ENCODE assay signal across 24 cellular contexts in the genomic region with DNA sequence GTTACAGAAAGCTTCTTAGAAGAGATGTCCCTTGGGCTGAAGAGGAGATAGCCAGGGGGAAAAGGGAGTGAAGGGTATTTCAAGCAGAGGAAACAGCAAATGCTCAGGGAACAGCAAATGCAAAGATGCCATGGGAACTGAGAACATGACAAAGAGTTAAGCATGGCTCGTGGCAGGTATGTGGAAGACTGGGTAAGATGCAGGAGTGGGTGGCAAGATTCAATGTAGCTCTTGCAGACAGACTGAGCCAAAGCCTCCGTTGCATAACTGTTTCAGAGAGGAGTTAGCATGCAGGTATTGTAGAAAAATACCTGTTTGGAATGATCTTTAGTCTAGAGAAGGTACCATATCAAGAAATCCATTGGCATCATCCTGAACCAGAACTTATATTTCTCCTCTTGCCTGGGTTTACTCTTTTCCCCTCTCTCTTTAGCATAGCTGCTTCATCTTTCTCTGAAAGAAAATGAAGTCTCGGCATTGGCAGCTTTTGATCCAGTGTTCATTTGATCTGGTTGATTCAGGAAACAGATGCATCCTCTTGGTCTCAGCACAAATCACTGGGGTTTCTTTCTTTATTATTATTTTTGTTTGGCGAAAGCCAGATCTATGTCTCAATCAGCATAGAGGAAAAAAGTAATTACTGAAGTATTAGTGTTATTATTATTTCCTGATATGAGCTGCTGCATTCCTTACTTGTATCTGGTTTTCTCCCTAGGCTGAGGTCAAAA. TPM values are rescaled to one million over a fixed set of nuclear protein-coding genes. Genes with fewer than 3 reads are reported as not detected.
DNase-seq lines count a peak whose midpoint lies in the region; ATAC-seq and TF ChIP-seq lines count a peak whose summit lies in the region.
"Had no signal": no experiment of that assay in that cellular context is flagged by ENCODE, and none has a peak within 500 bp of the region (broad histone marks: within the 10 kb centered on the region; RNA-seq: fewer than 3 reads in every experiment).

No MANE protein-coding gene starts in this region.

- no peaks in the 10 kb centered on the region for H3K27me3 ChIP-seq in brain microvascular endothelial cell (replicated peaks)
- H3K27me3 ChIP-seq: body of pancreas, esophagus squamous epithelium, stomach, transverse colon had no signal

- no peaks in the 10 kb centered on the region for H3K27me3 Mint-ChIP-seq in activated CD4-positive, alpha-beta T cell treated with anti-CD3 and anti-CD28 coated beads, Interleukin-2, amount 10 ng/mL, durations not matched to agents 7 days and 5 days
- H3K27me3 Mint-ChIP-seq in effector memory CD8-positive, alpha-beta T cell = peaks cover 0 to 5% of the 10 kb centered on the region in 2 donors
- no peaks in the 10 kb centered on the region for H3K27me3 Mint-ChIP-seq in stimulated activated memory B cell treated with anti-CD40 and anti-IgM and Interleukin-4, amounts not matched to agents 10 μg/mL and 1 μg/mL and 100 μg/mL, for 72 hours

- no peaks in the 10 kb centered on the region for H3K36me3 Mint-ChIP-seq in activated CD4-positive, alpha-beta T cell treated with anti-CD3 and anti-CD28 coated beads, Interleukin-2, amount 10 ng/mL, durations not matched to agents 7 days and 5 days (ENCODE audit: low read depth)
- H3K36me3 Mint-ChIP-seq in effector memory CD8-positive, alpha-beta T cell (ENCODE audit: insufficient read depth) = peaks cover 3% of the 10 kb centered on the region
- no peaks in the 10 kb centered on the region for H3K36me3 Mint-ChIP-seq in stimulated activated memory B cell treated with anti-CD40 and anti-IgM and Interleukin-4, amounts not matched to agents 10 μg/mL and 1 μg/mL and 100 μg/mL, for 72 hours
- H3K36me3 Mint-ChIP-seq: activated CD8-positive, alpha-beta memory T cell treated with anti-CD3 and anti-CD28 coated beads, Interleukin-2, amount 10 ng/mL, durations not matched to agents 7 days and 5 days had no signal

- in situ Hi-C loops in brain microvascular endothelial cell (cut with HindIII; ENCODE audit: low pct_ligation_motif_present, low sequenced_read_pairs) = no loop called here

- H3K27ac ChIP-seq in brain microvascular endothelial cell = no peak overlapping the region
- H3K27ac ChIP-seq: body of pancreas, esophagus squamous epithelium, gastroesophageal sphincter, stomach, transverse colon had no signal

- H3K4me3 ChIP-seq in Jurkat, Clone E6-1 (ENCODE audit: low read length) = no peak overlapping the region
- H3K4me3 ChIP-seq in brain microvascular endothelial cell (ENCODE audit: low read depth, low read length) = no peak overlapping the region
- H3K4me3 ChIP-seq: body of pancreas, esophagus squamous epithelium, gastroesophageal sphincter, smooth muscle cell, stomach, transverse colon had no signal

- POLR2A ChIA-PET in activated CD4-positive, alpha-beta T cell treated with anti-CD3 and anti-CD28 coated beads, Interleukin-2, amount 10 ng/mL, durations not matched to agents 7 days and 5 days (lab: Charles Lee) = interaction anchor here (0.7 kb wide), 1 partner anchor 29 kb away, joined by 12 read pairs; no protein-coding TSS in a partner anchor

- TF ChIP-seq CTCF in brain microvascular endothelial cell (IDR thresholded peaks at IDR 0.05; ENCODE audit: low read depth, low read length, missing control alignments) = no peak

- H3K9me3 Mint-ChIP-seq in activated CD4-positive, alpha-beta T cell treated with anti-CD3 and anti-CD28 coated beads, Interleukin-2, amount 10 ng/mL, durations not matched to agents 7 days and 5 days = peaks cover 2% of the 10 kb centered on the region
- H3K9me3 Mint-ChIP-seq in effector memory CD8-positive, alpha-beta T cell = no peaks in the 10 kb centered on the region
- no peaks in the 10 kb centered on the region for H3K9me3 Mint-ChIP-seq in stimulated activated memory B cell treated with anti-CD40 and anti-IgM and Interleukin-4, amounts not matched to agents 10 μg/mL and 1 μg/mL and 100 μg/mL, for 72 hours

- no peaks in the 10 kb centered on the region for H3K36me3 ChIP-seq in brain microvascular endothelial cell (replicated peaks)
- H3K36me3 ChIP-seq: esophagus squamous epithelium, gastroesophageal sphincter, stomach, transverse colon had no signal

- peaks cover 45% of the 10 kb centered on the region for H3K4me1 Mint-ChIP-seq in activated CD4-positive, alpha-beta T cell treated with anti-CD3 and anti-CD28 coated beads, Interleukin-2, amount 10 ng/mL, durations not matched to agents 7 days and 5 days
- peaks cover 4 to 5% of the 10 kb centered on the region in 2 donors for H3K4me1 Mint-ChIP-seq in effector memory CD8-positive, alpha-beta T cell (ENCODE audit: low read depth in 2 of 2)
- H3K4me1 Mint-ChIP-seq in stimulated activated memory B cell treated with anti-CD40 and anti-IgM and Interleukin-4, amounts not matched to agents 10 μg/mL and 1 μg/mL and 100 μg/mL, for 72 hours = peaks cover 17% of the 10 kb centered on the region

- H3K27ac Mint-ChIP-seq in activated CD4-positive, alpha-beta T cell treated with anti-CD3 and anti-CD28 coated beads, Interleukin-2, amount 10 ng/mL, durations not matched to agents 7 days and 5 days = peak overlapping the region; percentile 28
- no peak overlapping the region for H3K27ac Mint-ChIP-seq in effector memory CD8-positive, alpha-beta T cell
- H3K27ac Mint-ChIP-seq in stimulated activated memory B cell treated with anti-CD40 and anti-IgM and Interleukin-4, amounts not matched to agents 10 μg/mL and 1 μg/mL and 100 μg/mL, for 72 hours = peak overlapping the region; percentile 53
- H3K27ac Mint-ChIP-seq: activated CD8-positive, alpha-beta memory T cell treated with anti-CD3 and anti-CD28 coated beads, Interleukin-2, amount 10 ng/mL, durations not matched to agents 7 days and 5 days had no signal

- H3K4me3 Mint-ChIP-seq in activated CD4-positive, alpha-beta T cell treated with anti-CD3 and anti-CD28 coated beads, Interleukin-2, amount 10 ng/mL, durations not matched to agents 7 days and 5 days = peak overlapping the region; percentile 2
- H3K4me3 Mint-ChIP-seq in effector memory CD8-positive, alpha-beta T cell = no peak overlapping the region
- H3K4me3 Mint-ChIP-seq in stimulated activated memory B cell treated with anti-CD40 and anti-IgM and Interleukin-4, amounts not matched to agents 10 μg/mL and 1 μg/mL and 100 μg/mL, for 72 hours = no peak overlapping the region
- H3K4me3 Mint-ChIP-seq: activated CD8-positive, alpha-beta memory T cell treated with anti-CD3 and anti-CD28 coated beads, Interleukin-2, amount 10 ng/mL, durations not matched to agents 7 days and 5 days had no signal

- peak; percentile 24 for ATAC-seq in effector memory CD8-positive, alpha-beta T cell (replicated peaks)
- no peak for ATAC-seq in stimulated activated memory B cell treated with anti-CD40 and anti-IgM and Interleukin-4, amounts not matched to agents 10 μg/mL and 1 μg/mL and 100 μg/mL, for 72 hours
- ATAC-seq: activated CD8-positive, alpha-beta memory T cell treated with anti-CD3 and anti-CD28 coated beads, Interleukin-2, amount 10 ng/mL, durations not matched to agents 7 days and 5 days; body of pancreas; gastroesophageal sphincter had no signal

- CTCF ChIA-PET in activated CD4-positive, alpha-beta T cell treated with anti-CD3 and anti-CD28 coated beads, Interleukin-2, amount 10 ng/mL, durations not matched to agents 7 days and 5 days (lab: Charles Lee) = interaction anchor here (0.6 to 1.1 kb wide), 3 partner anchors 9 to 172 kb away, joined by 3 read pairs; no protein-coding TSS in a partner anchor

- peak; percentile 35 for DNase-seq in activated CD4-positive, alpha-beta T cell treated with anti-CD3 and anti-CD28 coated beads, Interleukin-2, amount 10 ng/mL, durations not matched to agents 7 days and 5 days
- DNase-seq in activated CD4-positive, alpha-beta T cell treated with anti-CD3 and anti-CD28 coated beads for 1 hour = no peak
- DNase-seq in Jurkat, Clone E6-1 (ENCODE audit: low read depth, low spot score) = peak; percentile 83
- DNase-seq in effector memory CD8-positive, alpha-beta T cell = no peak
- DNase-seq in GM19238 (ENCODE audit: insufficient read length, low spot score) = no peak
- DNase-seq in NCI-H748 (lab: John Stamatoyannopoulos, UW; ENCODE audit: unreplicated experiment) = no peak
- DNase-seq in brain microvascular endothelial cell = no peak
- DNase-seq: activated CD4-positive, alpha-beta T cell treated with anti-CD3 and anti-CD28 coated beads for 48 hours; activated CD8-positive, alpha-beta memory T cell treated with anti-CD3 and anti-CD28 coated beads, Interleukin-2, amount 10 ng/mL, durations not matched to agents 7 days and 5 days; body of pancreas; esophagus squamous epithelium; Kasumi-1; kidney glomerular epithelial cell; NCI-H187 treated with DMSO at 0.1 percent for 48 hours; NCI-H2227 treated with DMSO at 0.1 percent for 48 hours; NCI-H82; retina; stimulated activated CD4-positive, alpha-beta T cell treated with anti-CD3 and anti-CD28 coated beads, Interleukin-4, amount 100 ng/mL, for 4 hours; stomach; SW 1271; transverse colon had no signal

RNA-seq across cellular contexts. Expression of a gene that starts 41.7 kb away (rescaled TPM):
- total RNA-seq in activated CD4-positive, alpha-beta T cell treated with anti-CD3 and anti-CD28 coated beads, Interleukin-2, amount 10 ng/mL, durations not matched to agents 7 days and 5 days = 10 to 100 TPM; 66.3 to 67.3 TPM
- polyA plus RNA-seq in Jurkat, Clone E6-1 (2012; ENCODE audit: insufficient read depth, insufficient read length) = 47.3 TPM

Comparison
In these comparisons a context has a peak if more than half of its experiments do, and no peak if none do; other contexts are left out.
1. DNase-seq: peak in activated CD4-positive, alpha-beta T cell treated with anti-CD3 and anti-CD28 coated beads, Interleukin-2, amount 10 ng/mL, durations not matched to agents 7 days and 5 days (single experiment) and Jurkat, Clone E6-1 (single experiment); none in activated CD4-positive, alpha-beta T cell treated with anti-CD3 and anti-CD28 coated beads for 1 hour (single experiment), effector memory CD8-positive, alpha-beta T cell (0 of 3), GM19238 (single experiment), NCI-H748 (single experiment) and brain microvascular endothelial cell (single experiment).
2. H3K27ac Mint-ChIP-seq: peak in activated CD4-positive, alpha-beta T cell treated with anti-CD3 and anti-CD28 coated beads, Interleukin-2, amount 10 ng/mL, durations not matched to agents 7 days and 5 days (single experiment) and stimulated activated memory B cell treated with anti-CD40 and anti-IgM and Interleukin-4, amounts not matched to agents 10 μg/mL and 1 μg/mL and 100 μg/mL, for 72 hours (single experiment); none in effector memory CD8-positive, alpha-beta T cell (0 of 2).